ENCODE assay signal across 1 cellular context in the genomic region with DNA sequence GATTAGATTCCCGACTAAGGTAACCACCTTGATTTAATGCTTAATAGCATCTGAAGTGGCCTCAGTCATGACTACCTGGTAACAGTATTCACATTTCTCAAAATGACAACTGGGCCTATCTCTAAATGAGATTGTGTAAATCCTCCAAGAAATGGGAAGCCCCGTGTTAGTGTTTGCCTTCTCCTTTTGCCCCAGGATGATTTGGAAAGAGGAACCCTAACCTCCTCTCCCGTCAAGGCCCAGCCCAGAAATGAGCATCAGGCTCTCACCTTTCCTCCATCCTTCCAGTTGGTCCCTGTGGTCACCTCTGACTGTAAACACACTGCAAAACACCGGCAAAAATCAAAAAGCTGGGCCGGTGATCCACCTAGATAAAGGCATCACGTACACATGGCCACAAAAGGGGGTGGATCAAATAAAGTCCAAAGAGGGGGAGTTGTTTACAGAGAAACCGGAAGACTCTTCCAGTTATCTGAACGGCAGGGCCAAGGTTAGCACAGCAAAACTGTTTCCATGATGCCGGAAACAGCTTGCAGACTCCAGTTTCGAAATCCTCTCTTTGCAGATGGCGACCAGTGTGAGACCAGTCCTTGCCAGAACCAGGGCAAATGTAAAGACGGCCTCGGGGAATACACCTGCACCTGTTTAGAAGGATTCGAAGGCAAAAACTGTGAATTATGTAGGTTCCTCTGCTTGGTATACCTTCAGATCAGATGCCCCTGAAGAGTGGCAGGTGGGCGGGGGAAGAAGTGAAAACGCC.
TF ChIP-seq lines count a peak whose summit lies in the region.

No MANE protein-coding gene starts in this region.

TF ChIP-seq in HepG2, 621 proteins besides CTCF, POLR2A, EP300 and RAD21 (continued from another document and continues in another):
- TF ChIP-seq, protein P1, sequence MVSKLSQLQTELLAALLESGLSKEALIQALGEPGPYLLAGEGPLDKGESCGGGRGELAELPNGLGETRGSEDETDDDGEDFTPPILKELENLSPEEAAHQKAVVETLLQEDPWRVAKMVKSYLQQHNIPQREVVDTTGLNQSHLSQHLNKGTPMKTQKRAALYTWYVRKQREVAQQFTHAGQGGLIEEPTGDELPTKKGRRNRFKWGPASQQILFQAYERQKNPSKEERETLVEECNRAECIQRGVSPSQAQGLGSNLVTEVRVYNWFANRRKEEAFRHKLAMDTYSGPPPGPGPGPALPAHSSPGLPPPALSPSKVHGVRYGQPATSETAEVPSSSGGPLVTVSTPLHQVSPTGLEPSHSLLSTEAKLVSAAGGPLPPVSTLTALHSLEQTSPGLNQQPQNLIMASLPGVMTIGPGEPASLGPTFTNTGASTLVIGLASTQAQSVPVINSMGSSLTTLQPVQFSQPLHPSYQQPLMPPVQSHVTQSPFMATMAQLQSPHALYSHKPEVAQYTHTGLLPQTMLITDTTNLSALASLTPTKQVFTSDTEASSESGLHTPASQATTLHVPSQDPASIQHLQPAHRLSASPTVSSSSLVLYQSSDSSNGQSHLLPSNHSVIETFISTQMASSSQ (IDR thresholded peaks at IDR 0.05; ENCODE audit: low read depth) = peak; percentile 80
- TF ChIP-seq, protein P1 (CRISPR knock-in tag; IDR thresholded peaks at IDR 0.05; ENCODE audit: borderline replicate concordance) = peak; percentile 91; the same call in 1 of the 2 replicates
- TF ChIP-seq, protein P2, sequence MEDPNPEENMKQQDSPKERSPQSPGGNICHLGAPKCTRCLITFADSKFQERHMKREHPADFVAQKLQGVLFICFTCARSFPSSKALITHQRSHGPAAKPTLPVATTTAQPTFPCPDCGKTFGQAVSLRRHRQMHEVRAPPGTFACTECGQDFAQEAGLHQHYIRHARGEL (CRISPR knock-in tag; IDR thresholded peaks at IDR 0.05) = no peak
- no peak; the same call in 1 of the 2 replicates for TF ChIP-seq BRCA1 (CRISPR knock-in tag; IDR thresholded peaks at IDR 0.05)
- TF ChIP-seq, protein P3, sequence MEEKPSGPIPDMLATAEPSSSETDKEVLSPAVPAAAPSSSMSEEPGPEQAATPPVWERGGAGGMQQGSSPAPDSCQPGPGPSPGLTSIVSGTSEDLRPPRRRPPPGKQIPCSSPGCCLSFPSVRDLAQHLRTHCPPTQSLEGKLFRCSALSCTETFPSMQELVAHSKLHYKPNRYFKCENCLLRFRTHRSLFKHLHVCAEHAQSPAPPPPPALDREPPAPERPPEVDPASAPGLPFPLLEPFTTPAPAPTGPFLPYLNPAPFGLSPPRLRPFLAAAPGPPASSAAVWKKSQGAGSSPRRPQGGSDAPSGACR (CRISPR knock-in tag; IDR thresholded peaks at IDR 0.05) = peak; percentile 88
- TF ChIP-seq, protein P4, sequence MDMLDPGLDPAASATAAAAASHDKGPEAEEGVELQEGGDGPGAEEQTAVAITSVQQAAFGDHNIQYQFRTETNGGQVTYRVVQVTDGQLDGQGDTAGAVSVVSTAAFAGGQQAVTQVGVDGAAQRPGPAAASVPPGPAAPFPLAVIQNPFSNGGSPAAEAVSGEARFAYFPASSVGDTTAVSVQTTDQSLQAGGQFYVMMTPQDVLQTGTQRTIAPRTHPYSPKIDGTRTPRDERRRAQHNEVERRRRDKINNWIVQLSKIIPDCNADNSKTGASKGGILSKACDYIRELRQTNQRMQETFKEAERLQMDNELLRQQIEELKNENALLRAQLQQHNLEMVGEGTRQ (IDR thresholded peaks at IDR 0.05; ENCODE audit: low read depth, low read length) = no peak
- TF ChIP-seq, protein P4 (CRISPR knock-in tag; IDR thresholded peaks at IDR 0.05; ENCODE audit: borderline replicate concordance) = peak; percentile 22; the same call in 1 of the 2 replicates
- TF ChIP-seq, protein P5, sequence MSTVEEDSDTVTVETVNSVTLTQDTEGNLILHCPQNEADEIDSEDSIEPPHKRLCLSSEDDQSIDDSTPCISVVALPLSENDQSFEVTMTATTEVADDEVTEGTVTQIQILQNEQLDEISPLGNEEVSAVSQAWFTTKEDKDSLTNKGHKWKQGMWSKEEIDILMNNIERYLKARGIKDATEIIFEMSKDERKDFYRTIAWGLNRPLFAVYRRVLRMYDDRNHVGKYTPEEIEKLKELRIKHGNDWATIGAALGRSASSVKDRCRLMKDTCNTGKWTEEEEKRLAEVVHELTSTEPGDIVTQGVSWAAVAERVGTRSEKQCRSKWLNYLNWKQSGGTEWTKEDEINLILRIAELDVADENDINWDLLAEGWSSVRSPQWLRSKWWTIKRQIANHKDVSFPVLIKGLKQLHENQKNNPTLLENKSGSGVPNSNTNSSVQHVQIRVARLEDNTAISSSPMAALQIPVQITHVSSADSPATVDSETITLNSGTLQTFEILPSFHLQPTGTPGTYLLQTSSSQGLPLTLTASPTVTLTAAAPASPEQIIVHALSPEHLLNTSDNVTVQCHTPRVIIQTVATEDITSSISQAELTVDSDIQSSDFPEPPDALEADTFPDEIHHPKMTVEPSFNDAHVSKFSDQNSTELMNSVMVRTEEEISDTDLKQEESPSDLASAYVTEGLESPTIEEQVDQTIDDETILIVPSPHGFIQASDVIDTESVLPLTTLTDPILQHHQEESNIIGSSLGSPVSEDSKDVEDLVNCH (CRISPR knock-in tag; IDR thresholded peaks at IDR 0.05) = no peak
- no peak for TF ChIP-seq GLI4 (CRISPR knock-in tag; IDR thresholded peaks at IDR 0.05; ENCODE audit: borderline replicate concordance)
- no peak for TF ChIP-seq HNRNPH1 (optimal IDR thresholded peaks at IDR 0.05; ENCODE audit: low read depth, low read length)
- TF ChIP-seq ZFP62 (CRISPR knock-in tag; IDR thresholded peaks at IDR 0.05) = no peak
- no peak for TF ChIP-seq ZNF367 (CRISPR knock-in tag; IDR thresholded peaks at IDR 0.05; ENCODE audit: borderline replicate concordance)
- TF ChIP-seq ZNF160 (CRISPR knock-in tag; IDR thresholded peaks at IDR 0.05) = peak; percentile 82; the same call in 1 of the 2 replicates
- TF ChIP-seq ZNF598 (CRISPR knock-in tag; IDR thresholded peaks at IDR 0.05; ENCODE audit: borderline replicate concordance) = no peak
- TF ChIP-seq TMF1 (CRISPR knock-in tag; IDR thresholded peaks at IDR 0.05; ENCODE audit: low read depth) = no peak
- no peak for TF ChIP-seq RBFOX2 (IDR thresholded peaks at IDR 0.05; ENCODE audit: low read depth, low read length)
- no peak for TF ChIP-seq PRPF4 (IDR thresholded peaks at IDR 0.05; ENCODE audit: low read depth, low read length, poor library complexity, severe bottlenecking)
- peak; percentile 83 for TF ChIP-seq JUN (CRISPR knock-in tag; IDR thresholded peaks at IDR 0.05)
- peak; percentile 93; the same call in 1 of the 2 replicates for TF ChIP-seq ELF4 (CRISPR knock-in tag; IDR thresholded peaks at IDR 0.05; ENCODE audit: borderline replicate concordance)
- no peak; the same call in 1 of the 2 replicates for TF ChIP-seq ONECUT2 (CRISPR knock-in tag; IDR thresholded peaks at IDR 0.05)
- TF ChIP-seq SIN3B (IDR thresholded peaks at IDR 0.05; ENCODE audit: low read length) = 0 out of 2 replicates have a peak, but pooled peaks have one; percentile 20
- TF ChIP-seq ZFP82 (CRISPR knock-in tag; IDR thresholded peaks at IDR 0.05; ENCODE audit: borderline replicate concordance) = no peak; the same call in 1 of the 2 replicates
- TF ChIP-seq TCF7 (IDR thresholded peaks at IDR 0.05; ENCODE audit: low read depth) = peak; percentile 98
- TF ChIP-seq EED (CRISPR knock-in tag; IDR thresholded peaks at IDR 0.05) = no peak
- no peak for TF ChIP-seq KDM5A (IDR thresholded peaks at IDR 0.05; ENCODE audit: borderline replicate concordance, low read length)
- TF ChIP-seq HNF4A (CRISPR knock-in tag; IDR thresholded peaks at IDR 0.05) = peak; percentile 86
- TF ChIP-seq, protein P6, sequence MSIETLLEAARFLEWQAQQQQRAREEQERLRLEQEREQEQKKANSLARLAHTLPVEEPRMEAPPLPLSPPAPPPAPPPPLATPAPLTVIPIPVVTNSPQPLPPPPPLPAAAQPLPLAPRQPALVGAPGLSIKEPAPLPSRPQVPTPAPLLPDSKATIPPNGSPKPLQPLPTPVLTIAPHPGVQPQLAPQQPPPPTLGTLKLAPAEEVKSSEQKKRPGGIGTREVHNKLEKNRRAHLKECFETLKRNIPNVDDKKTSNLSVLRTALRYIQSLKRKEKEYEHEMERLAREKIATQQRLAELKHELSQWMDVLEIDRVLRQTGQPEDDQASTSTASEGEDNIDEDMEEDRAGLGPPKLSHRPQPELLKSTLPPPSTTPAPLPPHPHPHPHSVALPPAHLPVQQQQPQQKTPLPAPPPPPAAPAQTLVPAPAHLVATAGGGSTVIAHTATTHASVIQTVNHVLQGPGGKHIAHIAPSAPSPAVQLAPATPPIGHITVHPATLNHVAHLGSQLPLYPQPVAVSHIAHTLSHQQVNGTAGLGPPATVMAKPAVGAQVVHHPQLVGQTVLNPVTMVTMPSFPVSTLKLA (IDR thresholded peaks at IDR 0.05) = peak; percentile 67
- no peak for TF ChIP-seq FOXC1 (CRISPR knock-in tag; IDR thresholded peaks at IDR 0.05; ENCODE audit: borderline replicate concordance)
- TF ChIP-seq AKAP8 (CRISPR knock-in tag; IDR thresholded peaks at IDR 0.05) = 0 out of 2 replicates have a peak, but pooled peaks have one; percentile 64
- no peak for TF ChIP-seq ZZZ3 (CRISPR knock-in tag; IDR thresholded peaks at IDR 0.05; ENCODE audit: borderline replicate concordance)
- TF ChIP-seq CHCHD3 (CRISPR knock-in tag; IDR thresholded peaks at IDR 0.05) = no peak
- peak; percentile 96 for TF ChIP-seq TBX2 (CRISPR knock-in tag; IDR thresholded peaks at IDR 0.05; ENCODE audit: borderline replicate concordance)
- no peak for TF ChIP-seq ZNF251 (CRISPR knock-in tag; IDR thresholded peaks at IDR 0.05)
- no peak for TF ChIP-seq ZNF703 (CRISPR knock-in tag; IDR thresholded peaks at IDR 0.05; ENCODE audit: borderline replicate concordance)
- TF ChIP-seq MBNL3 (CRISPR knock-in tag; conservative IDR thresholded peaks at IDR 0.05) = no peak
- TF ChIP-seq CBX5 (CRISPR knock-in tag; IDR thresholded peaks at IDR 0.05; ENCODE audit: borderline replicate concordance) = 0 out of 2 replicates have a peak, but pooled peaks have one; percentile 55
- 0 out of 2 replicates have a peak, but pooled peaks have one; percentile 0 for TF ChIP-seq ZIK1 (CRISPR knock-in tag; IDR thresholded peaks at IDR 0.05; ENCODE audit: borderline replicate concordance, low read depth)
- TF ChIP-seq MAFG (CRISPR knock-in tag; IDR thresholded peaks at IDR 0.05) = no peak
- no peak for TF ChIP-seq CENPT (CRISPR knock-in tag; IDR thresholded peaks at IDR 0.05; ENCODE audit: low read depth)
- peak; percentile 71; the same call in 1 of the 2 replicates for TF ChIP-seq RELA (CRISPR knock-in tag; IDR thresholded peaks at IDR 0.05)
- peak; percentile 29; the same call in 1 of the 2 replicates for TF ChIP-seq GABPA (IDR thresholded peaks at IDR 0.05; ENCODE audit: low read depth, low read length)
- TF ChIP-seq GABPA (CRISPR knock-in tag; IDR thresholded peaks at IDR 0.05; ENCODE audit: low read depth) = peak; percentile 87
- TF ChIP-seq STAT5B (CRISPR knock-in tag; IDR thresholded peaks at IDR 0.05) = no peak
- TF ChIP-seq, protein P7, sequence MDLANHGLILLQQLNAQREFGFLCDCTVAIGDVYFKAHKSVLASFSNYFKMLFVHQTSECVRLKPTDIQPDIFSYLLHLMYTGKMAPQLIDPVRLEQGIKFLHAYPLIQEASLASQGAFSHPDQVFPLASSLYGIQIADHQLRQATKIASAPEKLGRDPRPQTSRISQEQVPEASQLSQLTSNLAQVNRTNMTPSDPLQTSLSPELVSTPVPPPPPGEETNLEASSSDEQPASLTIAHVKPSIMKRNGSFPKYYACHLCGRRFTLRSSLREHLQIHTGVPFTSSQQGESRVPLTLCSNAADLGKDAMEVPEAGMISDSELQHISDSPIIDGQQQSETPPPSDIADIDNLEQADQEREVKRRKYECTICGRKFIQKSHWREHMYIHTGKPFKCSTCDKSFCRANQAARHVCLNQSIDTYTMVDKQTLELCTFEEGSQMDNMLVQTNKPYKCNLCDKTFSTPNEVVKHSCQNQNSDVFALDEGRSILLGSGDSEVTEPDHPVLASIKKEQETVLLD (CRISPR knock-in tag; IDR thresholded peaks at IDR 0.05; ENCODE audit: low read depth) = no peak
- TF ChIP-seq ZBTB7B (CRISPR knock-in tag; IDR thresholded peaks at IDR 0.05) = peak; percentile 91
- no peak for TF ChIP-seq ZNF589 (CRISPR knock-in tag; conservative IDR thresholded peaks at IDR 0.05)
- TF ChIP-seq, protein P8, sequence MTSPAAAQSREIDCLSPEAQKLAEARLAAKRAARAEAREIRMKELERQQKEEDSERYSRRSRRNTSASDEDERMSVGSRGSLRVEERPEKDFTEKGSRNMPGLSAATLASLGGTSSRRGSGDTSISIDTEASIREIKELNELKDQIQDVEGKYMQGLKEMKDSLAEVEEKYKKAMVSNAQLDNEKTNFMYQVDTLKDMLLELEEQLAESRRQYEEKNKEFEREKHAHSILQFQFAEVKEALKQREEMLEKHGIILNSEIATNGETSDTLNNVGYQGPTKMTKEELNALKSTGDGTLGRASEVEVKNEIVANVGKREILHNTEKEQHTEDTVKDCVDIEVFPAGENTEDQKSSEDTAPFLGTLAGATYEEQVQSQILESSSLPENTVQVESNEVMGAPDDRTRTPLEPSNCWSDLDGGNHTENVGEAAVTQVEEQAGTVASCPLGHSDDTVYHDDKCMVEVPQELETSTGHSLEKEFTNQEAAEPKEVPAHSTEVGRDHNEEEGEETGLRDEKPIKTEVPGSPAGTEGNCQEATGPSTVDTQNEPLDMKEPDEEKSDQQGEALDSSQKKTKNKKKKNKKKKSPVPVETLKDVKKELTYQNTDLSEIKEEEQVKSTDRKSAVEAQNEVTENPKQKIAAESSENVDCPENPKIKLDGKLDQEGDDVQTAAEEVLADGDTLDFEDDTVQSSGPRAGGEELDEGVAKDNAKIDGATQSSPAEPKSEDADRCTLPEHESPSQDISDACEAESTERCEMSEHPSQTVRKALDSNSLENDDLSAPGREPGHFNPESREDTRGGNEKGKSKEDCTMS (CRISPR knock-in tag; conservative IDR thresholded peaks at IDR 0.05) = no peak
